27 cellular contexts compared by ENCODE assay signal in the genomic region with DNA sequence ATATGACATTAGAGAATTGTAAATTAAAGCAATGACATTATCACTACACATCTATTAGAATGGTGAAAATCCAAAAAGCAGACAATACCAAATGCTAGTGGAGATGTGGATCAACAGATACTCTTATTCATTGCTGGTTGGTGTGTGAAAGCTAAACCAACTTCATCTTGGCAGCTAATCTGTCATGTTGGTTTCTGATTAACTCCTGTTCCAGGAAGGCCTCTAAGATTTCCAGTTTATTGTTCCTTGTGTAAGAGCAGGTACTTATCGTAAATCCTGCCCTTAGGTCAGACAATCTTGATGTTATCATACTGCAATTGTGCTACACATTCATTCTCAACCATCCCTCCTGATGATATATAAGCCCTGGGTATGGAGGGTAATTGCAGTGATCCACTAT.
"Had no signal": no experiment of that assay in that cellular context is flagged by ENCODE, and none has a peak within 500 bp of the region (broad histone marks: within the 10 kb centered on the region; RNA-seq: fewer than 3 reads in every experiment).

No MANE protein-coding gene starts in this region.

- H3K4me1 ChIP-seq: esophagus squamous epithelium, heart right ventricle, stomach, thyroid gland had no signal

- FAIRE-seq: endometrium had no signal

- ATAC-seq: effector memory CD8-positive, alpha-beta T cell; heart right ventricle; naive thymus-derived CD8-positive, alpha-beta T cell; sciatic nerve; stimulated activated effector memory CD8-positive, alpha-beta T cell treated with anti-CD3 and anti-CD28 coated beads, Interleukin-12 subunit alpha, Interleukin-12 subunit beta, amount 100 ng/mL, for 72 hours had no signal

- H3K9me3 ChIP-seq: esophagus squamous epithelium, ovary, thyroid gland had no signal

- DNase-seq: cortex of kidney; effector memory CD8-positive, alpha-beta T cell; erythroblast; esophagus squamous epithelium; foreskin melanocyte; glutamatergic neuron; heart right ventricle; hypothalamus; immature natural killer cell; islet precursor cell; kidney glomerular epithelial cell; naive thymus-derived CD8-positive, alpha-beta T cell; nephron progenitor cell; occipital lobe; ovary; retina; stimulated activated CD4-positive, alpha-beta T cell treated with anti-CD3 and anti-CD28 coated beads, Interleukin-12 subunit alpha, Interleukin-12 subunit beta, amount 100 ng/mL, for 4 hours; stimulated activated CD4-positive, alpha-beta T cell treated with anti-CD3 and anti-CD28 coated beads, Interleukin-1b, Interleukin-23, amount 100 ng/mL, for 48 hours; stimulated activated CD4-positive, alpha-beta T cell treated with anti-CD3 and anti-CD28 coated beads, Interleukin-4, amount 100 ng/mL, for 24 hours; stimulated activated naive CD4-positive, alpha-beta T cell treated with Interleukin-2 at 50 U/mL for 16 hours; stomach; thyroid gland had no signal

- H3K4me3 ChIP-seq: esophagus squamous epithelium, heart right ventricle, lung, ovary, smooth muscle cell, stomach, thyroid gland had no signal

- H3K36me3 ChIP-seq: esophagus squamous epithelium, heart right ventricle, ovary, stomach, thyroid gland had no signal
